ENCODE assay signal across 10 cellular contexts in the genomic region with DNA sequence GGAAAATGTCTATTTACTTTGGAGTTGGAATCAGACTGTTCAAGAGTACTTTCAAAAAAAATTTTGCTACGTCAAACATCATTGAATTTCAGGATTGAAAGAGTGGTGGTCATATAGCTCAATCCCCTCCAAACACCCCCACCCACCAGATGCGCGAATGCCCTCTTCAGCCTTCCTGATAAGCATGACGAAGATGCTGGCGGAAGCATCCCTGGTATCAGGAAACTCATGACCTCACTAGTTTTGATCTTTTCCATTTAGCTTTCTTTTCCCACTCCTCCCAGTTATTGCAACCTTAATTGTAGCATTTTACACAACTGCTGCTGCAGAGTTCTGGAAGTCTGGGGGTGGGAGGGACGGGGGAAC.
A peak's percentile ranks its signal among the peaks of the same experiment; 100 is the strongest.
DNase-seq lines count a peak whose midpoint lies in the region; ATAC-seq, FAIRE-seq and TF ChIP-seq lines count a peak whose summit lies in the region.
"Had no signal": no experiment of that assay in that cellular context is flagged by ENCODE, and none has a peak within 500 bp of the region (broad histone marks: within the 10 kb centered on the region; RNA-seq: fewer than 3 reads in every experiment).

No MANE protein-coding gene starts in this region.

- intact Hi-C loops in heart left ventricle (cut with DNase I) (loop anchor here in 3 of 10 donors (5.0 kb wide), 3 partner anchors 33 to 93 kb away; no protein-coding TSS in a partner anchor), Right ventricle myocardium superior (cut with DNase I) (no loop called here), endothelial cell of umbilical vein (cut with micrococcal nuclease) (loop anchor here (5.0 kb wide), 2 partner anchors 92 to 463 kb away; no protein-coding TSS in a partner anchor), uterus (cut with DNase I; ENCODE audit: low total_unique reads) (no loop called here)

- peak overlapping the region in 2 of 12 donors; percentile 46 to 59 for H3K27ac ChIP-seq in heart left ventricle
- no peak overlapping the region for H3K27ac ChIP-seq in endothelial cell of umbilical vein (ENCODE audit: insufficient read depth, low read depth, low read length)
- H3K27ac ChIP-seq in neural cell (ENCODE audit: low read length) = no peak overlapping the region
- H3K27ac ChIP-seq in uterus = peak overlapping the region; percentile 52 to 75

- no peaks in the 10 kb centered on the region for H3K9me1 ChIP-seq in endothelial cell of umbilical vein (replicated peaks; ENCODE audit: control insufficient read depth, extremely low read depth, insufficient read depth, low read length)

- dilution Hi-C loops in endothelial cell of umbilical vein (cut with MboI; ENCODE audit: extremely low pct_ligation_motif_present, low sequenced_read_pairs) = no loop called here

- no peaks in the 10 kb centered on the region for H3F3A ChIP-seq in neural cell (ENCODE audit: insufficient read depth, low read length, poor library complexity, severe bottlenecking)

- 21 to 28% (median 23%) methylated on average over 6 of the region's 6 CpGs for WGBS in heart left ventricle, 4 donors

- H3K9me3 ChIP-seq in heart left ventricle (no peaks in the 10 kb centered on the region), endothelial cell of umbilical vein (replicated peaks; ENCODE audit: control insufficient read depth, insufficient read depth, low read length) (no peaks in the 10 kb centered on the region), neural cell (ENCODE audit: low read length) (no peaks in the 10 kb centered on the region), uterus (no peaks in the 10 kb centered on the region)

- H3K27me3 ChIP-seq in heart left ventricle = peaks cover 0 to 34% (median 7%) of the 10 kb centered on the region in 9 donors
- no peaks in the 10 kb centered on the region for H3K27me3 ChIP-seq in endothelial cell of umbilical vein (ENCODE audit: control insufficient read depth in 2 of 2, insufficient read depth in 2 of 2, low read length in 2 of 2)
- peaks cover 44% of the 10 kb centered on the region for H3K27me3 ChIP-seq in neural cell (ENCODE audit: insufficient read depth, low read depth, low read length)
- H3K27me3 ChIP-seq in uterus = peaks cover 0 to 7% of the 10 kb centered on the region in 2 donors

- H2AFZ ChIP-seq in endothelial cell of umbilical vein (ENCODE audit: low read depth, low read length) (peak overlapping the region; percentile 73), neural cell (ENCODE audit: low read depth, low read length) (no peak overlapping the region)

- CTCF ChIA-PET in endothelial cell of umbilical vein (lab: Charles Lee) (interaction anchor here (0.6 to 0.7 kb wide), 3 partner anchors 9 to 606 kb away, joined by 4 read pairs; no protein-coding TSS in a partner anchor), GM10248 (lab: Yijun Ruan, JAX) (no interaction called here)

- TF ChIP-seq CTCF in heart left ventricle (IDR thresholded peaks at IDR 0.05) (no peak), endothelial cell of umbilical vein (IDR thresholded peaks at IDR 0.05; ENCODE audit: extremely low read depth in 1 of 2, insufficient read depth in 1 of 2, low read depth in 1 of 2, low read length in 2 of 2) (no peak), neural cell (IDR thresholded peaks at IDR 0.05; ENCODE audit: poor library complexity, severe bottlenecking) (no peak), uterus (IDR thresholded peaks at IDR 0.05) (no peak), GM10248 (IDR thresholded peaks at IDR 0.05; ENCODE audit: control extremely low read depth, extremely low read depth, low read depth, missing control alignments) (no peak)

- H3K9ac ChIP-seq in endothelial cell of umbilical vein (replicated peaks; ENCODE audit: extremely low read depth, insufficient read depth, low read length) = no peak overlapping the region
- H3K9ac ChIP-seq in neural cell (ENCODE audit: low read length) = no peak overlapping the region

- no peak for TF ChIP-seq RAD21 in neural cell (conservative IDR thresholded peaks at IDR 0.05)

- H3K79me2 ChIP-seq in endothelial cell of umbilical vein (ENCODE audit: control insufficient read depth, insufficient read depth, low read length) (no peaks in the 10 kb centered on the region), neural cell (replicated peaks; ENCODE audit: insufficient read depth, low read length) (no peaks in the 10 kb centered on the region)

- no peaks in the 10 kb centered on the region for H3K9me2 ChIP-seq in neural cell (ENCODE audit: insufficient read depth, low read length)

- DNase-seq in heart left ventricle (peak in 1 of 5 donors; percentile 8), Right ventricle myocardium superior (no peak), endothelial cell of umbilical vein (ENCODE audit: low read depth, low spot score) (peak; percentile 58), uterus (no peak), GM10248 (ENCODE audit: extremely low spot score) (no peak), NCI-H187 treated with DMSO at 0.1 percent for 48 hours (lab: John Stamatoyannopoulos, UW) (no peak)
- DNase-seq in stimulated activated CD4-positive, alpha-beta T cell treated with anti-CD3 and anti-CD28 coated beads, Interleukin-2, amount 100 ng/mL, for 48 hours = no peak
- DNase-seq: activated gamma-delta T cell treated with Interleukin-2 at 50 U/mL for 16 hours, Calu3 had no signal

- no peaks in the 10 kb centered on the region for H4K20me1 ChIP-seq in endothelial cell of umbilical vein (replicated peaks; ENCODE audit: control insufficient read depth, extremely low read depth, insufficient read depth, low read length)
- no peaks in the 10 kb centered on the region for H4K20me1 ChIP-seq in neural cell (ENCODE audit: insufficient read depth)

- no TSS peak for BruUV-seq in endothelial cell of umbilical vein (replicated peaks; lab: Mats Ljungman, UMichigan)

- H3K36me3 ChIP-seq in heart left ventricle (no peaks in the 10 kb centered on the region), endothelial cell of umbilical vein (ENCODE audit: control insufficient read depth in 2 of 2, extremely low read depth in 1 of 2, insufficient read depth in 2 of 2, low read length in 2 of 2) (no peaks in the 10 kb centered on the region), neural cell (ENCODE audit: insufficient read depth, low read length) (no peaks in the 10 kb centered on the region), uterus (no peaks in the 10 kb centered on the region)

- peaks cover 0 to 24% (median 5%) of the 10 kb centered on the region in 12 donors for H3K4me1 ChIP-seq in heart left ventricle
- H3K4me1 ChIP-seq in endothelial cell of umbilical vein (ENCODE audit: control insufficient read depth, extremely low read depth, insufficient read depth, low read length) = peaks cover 27% of the 10 kb centered on the region
- H3K4me1 ChIP-seq in uterus = peaks cover 0 to 4% of the 10 kb centered on the region in 2 donors

- ATAC-seq in heart left ventricle (peak in 1 of 4 donors; percentile 28), Right ventricle myocardium superior (ENCODE audit: poor library complexity) (no peak)

- POLR2A ChIA-PET in endothelial cell of umbilical vein (lab: Charles Lee) (interaction anchor here (0.5 kb wide), 1 partner anchor 779 kb away, joined by 3 read pairs; no protein-coding TSS in a partner anchor), GM10248 (lab: Yijun Ruan, JAX) (no interaction called here)

- peak; percentile 67 for FAIRE-seq in endothelial cell of umbilical vein (lab: Jason Lieb, UNC)

- H3K4me2 ChIP-seq in endothelial cell of umbilical vein (ENCODE audit: insufficient read depth, low read length) (peak overlapping the region; percentile 59), neural cell (ENCODE audit: low read length) (no peak overlapping the region)

- TF ChIP-seq POLR2A in heart left ventricle (IDR thresholded peaks at IDR 0.05) = no peak
- TF ChIP-seq POLR2A in endothelial cell of umbilical vein (IDR thresholded peaks at IDR 0.05; ENCODE audit: low read depth, low read length) = no peak
- no peak for TF ChIP-seq POLR2A in uterus (IDR thresholded peaks at IDR 0.05)

- H3K4me3 ChIP-seq in heart left ventricle (peak overlapping the region; percentile 45 to 73 (median 62)), endothelial cell of umbilical vein (replicated peaks in 1 of 3; ENCODE audit: insufficient read depth in 1 of 3, low read depth in 1 of 3, low read length in 3 of 3) (peak overlapping the region; percentile 34 to 84 (median 38)), neural cell (ENCODE audit: low read length) (peak overlapping the region; percentile 71), uterus (peak overlapping the region; percentile 22 to 48)

- TF ChIP-seq EP300 in neural cell (conservative IDR thresholded peaks at IDR 0.05; ENCODE audit: poor library complexity, severe bottlenecking) = no peak

TF ChIP-seq in endothelial cell of umbilical vein, 7 proteins besides CTCF, POLR2A, EP300 and RAD21:
- TF ChIP-seq GATA2 (IDR thresholded peaks at IDR 0.05; ENCODE audit: insufficient read depth, insufficient read length, low read depth, low read length) = no peak
- peak; percentile 39 for TF ChIP-seq JUN (IDR thresholded peaks at IDR 0.05; ENCODE audit: borderline replicate concordance, insufficient read depth, insufficient read length, low read depth)
TF ChIP-seq in endothelial cell of umbilical vein: peak in this region for 1.

TF ChIP-seq in neural cell, 6 proteins besides CTCF, POLR2A, EP300 and RAD21 (continues in another document):
- TF ChIP-seq, protein P1, sequence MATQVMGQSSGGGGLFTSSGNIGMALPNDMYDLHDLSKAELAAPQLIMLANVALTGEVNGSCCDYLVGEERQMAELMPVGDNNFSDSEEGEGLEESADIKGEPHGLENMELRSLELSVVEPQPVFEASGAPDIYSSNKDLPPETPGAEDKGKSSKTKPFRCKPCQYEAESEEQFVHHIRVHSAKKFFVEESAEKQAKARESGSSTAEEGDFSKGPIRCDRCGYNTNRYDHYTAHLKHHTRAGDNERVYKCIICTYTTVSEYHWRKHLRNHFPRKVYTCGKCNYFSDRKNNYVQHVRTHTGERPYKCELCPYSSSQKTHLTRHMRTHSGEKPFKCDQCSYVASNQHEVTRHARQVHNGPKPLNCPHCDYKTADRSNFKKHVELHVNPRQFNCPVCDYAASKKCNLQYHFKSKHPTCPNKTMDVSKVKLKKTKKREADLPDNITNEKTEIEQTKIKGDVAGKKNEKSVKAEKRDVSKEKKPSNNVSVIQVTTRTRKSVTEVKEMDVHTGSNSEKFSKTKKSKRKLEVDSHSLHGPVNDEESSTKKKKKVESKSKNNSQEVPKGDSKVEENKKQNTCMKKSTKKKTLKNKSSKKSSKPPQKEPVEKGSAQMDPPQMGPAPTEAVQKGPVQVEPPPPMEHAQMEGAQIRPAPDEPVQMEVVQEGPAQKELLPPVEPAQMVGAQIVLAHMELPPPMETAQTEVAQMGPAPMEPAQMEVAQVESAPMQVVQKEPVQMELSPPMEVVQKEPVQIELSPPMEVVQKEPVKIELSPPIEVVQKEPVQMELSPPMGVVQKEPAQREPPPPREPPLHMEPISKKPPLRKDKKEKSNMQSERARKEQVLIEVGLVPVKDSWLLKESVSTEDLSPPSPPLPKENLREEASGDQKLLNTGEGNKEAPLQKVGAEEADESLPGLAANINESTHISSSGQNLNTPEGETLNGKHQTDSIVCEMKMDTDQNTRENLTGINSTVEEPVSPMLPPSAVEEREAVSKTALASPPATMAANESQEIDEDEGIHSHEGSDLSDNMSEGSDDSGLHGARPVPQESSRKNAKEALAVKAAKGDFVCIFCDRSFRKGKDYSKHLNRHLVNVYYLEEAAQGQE (IDR thresholded peaks at IDR 0.05; ENCODE audit: borderline replicate concordance) = no peak
- TF ChIP-seq SMC3 (conservative IDR thresholded peaks at IDR 0.05; ENCODE audit: poor library complexity) = no peak
- no peak for TF ChIP-seq POLR2AphosphoS5 (IDR thresholded peaks at IDR 0.05)

Comparison
In these comparisons a context has a peak if more than half of its experiments do, and no peak if none do; other contexts are left out.
1. H3K27ac ChIP-seq: peak in uterus (2 of 2); none in endothelial cell of umbilical vein (single experiment) and neural cell (single experiment).
2. Peak in every context shown above with its lines, with median percentiles within 50 percentile points of each other: H3K4me3 ChIP-seq.